ENCODE assay signal across 17 cellular contexts in genomic region chr5:54460181-54460919, GRCh38. TPM values are rescaled to one million over a fixed set of nuclear protein-coding genes. Genes with fewer than 3 reads are reported as not detected.
DNase-seq lines count a peak whose midpoint lies in the region; ATAC-seq and TF ChIP-seq lines count a peak whose summit lies in the region.
"Had no signal": no experiment of that assay in that cellular context is flagged by ENCODE, and none has a peak within 500 bp of the region (broad histone marks: within the 10 kb centered on the region; RNA-seq: fewer than 3 reads in every experiment).

No MANE protein-coding gene starts in this region.

- no peak for ATAC-seq in HG03521 (IDR thresholded peaks at IDR 0.05; ENCODE audit: unreplicated experiment)
- no peak for ATAC-seq in stimulated activated naive CD8-positive, alpha-beta T cell treated with anti-CD3 and anti-CD28 coated beads, Interleukin-15, Interleukin-2, amounts not matched to agents 100 U/mL and 50 U/mL, for 24 hours

- DNase-seq in AG10803 (ENCODE audit: low read depth) (peak; percentile 50), M059J (ENCODE audit: low read depth) (peak; percentile 74), choroid plexus epithelial cell (ENCODE audit: low read depth) (peak; percentile 30), hepatic stellate cell (ENCODE audit: low spot score) (peak; percentile 48), UCSD-AML1 (lab: John Stamatoyannopoulos, UW; ENCODE audit: unreplicated experiment) (no peak), mucosa of gallbladder (ENCODE audit: low spot score) (no peak)
- DNase-seq in stimulated activated naive CD8-positive, alpha-beta T cell treated with anti-CD3 and anti-CD28 coated beads, Interleukin-15, Interleukin-2, amounts not matched to agents 100 U/mL and 50 U/mL, for 24 hours: no peak
- DNase-seq: activated CD4-positive, alpha-beta memory T cell treated with anti-CD3 and anti-CD28 coated beads, Interleukin-2, amount 10 ng/mL, durations not matched to agents 7 days and 5 days; activated gamma-delta T cell; DMS79; midbrain; NCI-H1436 treated with DMSO at 0.1 percent for 48 hours; NCI-H524; upper lobe of left lung had no signal

- H3K4me3 ChIP-seq in AG10803 (ENCODE audit: low read length): no peak overlapping the region
- H3K4me3 ChIP-seq in choroid plexus epithelial cell (ENCODE audit: low read depth, low read length): no peak overlapping the region
- H3K4me3 ChIP-seq: upper lobe of left lung had no signal

- TF ChIP-seq CTCF in AG10803 (conservative IDR thresholded peaks at IDR 0.05; ENCODE audit: low read length) (no peak), choroid plexus epithelial cell (conservative IDR thresholded peaks at IDR 0.05; ENCODE audit: low read depth, low read length) (no peak)

RNA-seq across cellular contexts. Expression of gene HSPB3, which starts 4.9 kb away (rescaled TPM):
- 4.9 and 9.0 TPM in 2 replicates for total RNA-seq in M059J (2014; rRNA removed; shearing (Covaris generic))
- total RNA-seq in mucosa of gallbladder: 0.46 TPM
- total RNA-seq: activated CD4-positive, alpha-beta memory T cell treated with anti-CD3 and anti-CD28 coated beads, Interleukin-2, amount 10 ng/mL, durations not matched to agents 7 days and 5 days; B cell; T-helper 2 cell treated with Interferon-gamma antibody and Interleukin-4, amounts not matched to agents 100 ng/mL and 5 ng/mL, for 36 hours had no signal

RNA-seq across cellular contexts. Expression of gene SNX18, which starts 57.2 kb away (rescaled TPM):
- total RNA-seq in M059J (2014; rRNA removed; shearing (Covaris generic)): 12.6 and 23.9 TPM in 2 replicates
- total RNA-seq in mucosa of gallbladder: 49.9 TPM

Comparison
In these comparisons a context has a peak if more than half of its experiments do, and no peak if none do; other contexts are left out.
1. DNase-seq: peak in AG10803 (single experiment), M059J (single experiment), choroid plexus epithelial cell (single experiment) and hepatic stellate cell (single experiment); none in UCSD-AML1 (single experiment), stimulated activated naive CD8-positive, alpha-beta T cell treated with anti-CD3 and anti-CD28 coated beads, Interleukin-15, Interleukin-2, amounts not matched to agents 100 U/mL and 50 U/mL, for 24 hours (single experiment) and mucosa of gallbladder (single experiment).